In the genomic region with DNA sequence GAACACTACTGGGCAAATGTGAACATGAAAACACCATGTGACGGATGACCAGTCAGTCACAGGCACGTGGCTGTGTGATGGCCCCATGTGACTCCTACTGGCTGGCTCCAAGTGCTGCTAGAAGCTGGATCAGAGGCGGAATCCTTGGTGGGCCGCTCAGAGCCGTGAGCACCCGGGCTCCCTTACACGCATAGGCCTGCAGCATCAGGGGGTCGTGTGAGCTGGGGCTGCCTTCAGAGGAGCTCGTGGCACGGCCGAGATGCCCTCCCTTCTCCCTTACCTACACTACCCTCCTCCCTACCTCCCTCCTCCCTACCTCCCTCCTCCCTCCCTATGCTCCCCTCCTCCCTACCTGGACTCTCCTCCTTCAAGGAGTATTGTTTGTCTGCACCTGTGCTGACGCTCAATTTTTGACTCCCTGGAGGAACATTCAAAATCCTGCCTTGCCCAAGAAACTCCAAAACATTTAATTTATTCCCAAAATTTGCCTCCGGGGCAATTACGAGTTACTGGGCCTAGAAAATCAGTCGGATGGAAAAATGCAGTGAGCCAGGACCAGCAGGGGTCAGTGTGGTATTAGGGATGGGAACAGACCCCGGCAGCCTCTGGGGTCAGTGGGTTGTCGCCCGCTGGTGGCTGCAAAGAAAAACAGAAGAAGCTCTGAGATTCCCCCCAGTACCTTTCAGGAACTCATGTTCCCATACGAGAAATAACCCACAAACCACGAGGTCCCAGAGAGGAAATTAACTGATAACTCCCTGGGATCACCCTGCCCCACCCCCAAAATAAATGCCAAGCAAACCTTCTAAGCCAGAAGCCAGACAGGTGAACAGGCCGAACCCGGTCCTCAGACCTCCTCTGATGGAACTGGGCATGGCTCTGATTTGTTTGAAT, we compare ENCODE assay signal across 8 cellular contexts.
DNase-seq lines count a peak whose midpoint lies in the region; ATAC-seq and TF ChIP-seq lines count a peak whose summit lies in the region.

No MANE protein-coding gene starts in this region.

- no peak for ATAC-seq in GM18909 (IDR thresholded peaks at IDR 0.05; ENCODE audit: poor library complexity, unreplicated experiment)

- peaks cover 0 to 42% (median 0%) of the 10 kb centered on the region in 4 donors for H3K4me1 ChIP-seq in tibial nerve

- H3K36me3 ChIP-seq in tibial nerve, result no peaks in the 10 kb centered on the region

- TF ChIP-seq CTCF in fibroblast of mammary gland (conservative IDR thresholded peaks at IDR 0.05; ENCODE audit: control insufficient read depth, insufficient read depth, low read depth, low read length), result peak; percentile 98
- peak; percentile 71 to 92 (median 82) for TF ChIP-seq CTCF in tibial nerve (IDR thresholded peaks at IDR 0.05)

- peak overlapping the region in 2 of 4 donors; percentile 50 to 82 for H3K27ac ChIP-seq in tibial nerve

- H3K27ac Mint-ChIP-seq in activated T-cell treated with anti-CD3 and anti-CD28 coated beads, Interleukin-2, amount 50 U/mL, for 24 hours, result no peak overlapping the region

- no peak for TF ChIP-seq POLR2A in tibial nerve (IDR thresholded peaks at IDR 0.05)

- no peak overlapping the region for H3K4me3 Mint-ChIP-seq in activated T-cell treated with anti-CD3 and anti-CD28 coated beads, Interleukin-2, amount 50 U/mL, for 24 hours

- WGBS in tibial nerve, 2 donors, result 27 to 32% methylated on average over 22 of the region's 22 CpGs

- no peaks in the 10 kb centered on the region for H3K9me3 Mint-ChIP-seq in activated T-cell treated with anti-CD3 and anti-CD28 coated beads, Interleukin-2, amount 50 U/mL, for 24 hours

- H3K36me3 Mint-ChIP-seq in activated T-cell treated with anti-CD3 and anti-CD28 coated beads, Interleukin-2, amount 50 U/mL, for 24 hours (ENCODE audit: low read depth), result no peaks in the 10 kb centered on the region

- H3K27me3 ChIP-seq in tibial nerve, result peaks cover 0 to 6% of the 10 kb centered on the region in 2 donors

- TF ChIP-seq EP300 in tibial nerve (IDR thresholded peaks at IDR 0.05), result no peak

- H3K4me3 ChIP-seq in Jurkat, Clone E6-1 (ENCODE audit: low read length), result no peak overlapping the region
- H3K4me3 ChIP-seq in fibroblast of mammary gland (ENCODE audit: control insufficient read depth, low read depth, low read length), result no peak overlapping the region
- H3K4me3 ChIP-seq in tibial nerve, result no peak overlapping the region

- DNase-seq in DMS153 (lab: John Stamatoyannopoulos, UW), result peak; percentile 49
- peak; percentile 63 for DNase-seq in Jurkat, Clone E6-1 (ENCODE audit: low read depth, low spot score)
- DNase-seq in OCI-M2 (lab: John Stamatoyannopoulos, UW; ENCODE audit: unreplicated experiment), result peak; percentile 10
- peak; percentile 70 for DNase-seq in activated T-cell treated with anti-CD3 and anti-CD28 coated beads, Interleukin-2, amount 50 U/mL, for 24 hours
- peak; percentile 83 for DNase-seq in fibroblast of mammary gland (ENCODE audit: low read depth)
- DNase-seq in occipital lobe (lab: John Stamatoyannopoulos, UW), result peak; percentile 22
- peak; percentile 79 to 89 for DNase-seq in tibial nerve (ENCODE audit: low spot score in 2 of 2)

- H3K27me3 Mint-ChIP-seq in activated T-cell treated with anti-CD3 and anti-CD28 coated beads, Interleukin-2, amount 50 U/mL, for 24 hours, result peaks cover 7% of the 10 kb centered on the region

- H3K9me3 ChIP-seq in tibial nerve, result peaks cover 0 to 6% (median 0%) of the 10 kb centered on the region in 4 donors

- H3K4me1 Mint-ChIP-seq in activated T-cell treated with anti-CD3 and anti-CD28 coated beads, Interleukin-2, amount 50 U/mL, for 24 hours (ENCODE audit: low read depth), result peaks cover 3% of the 10 kb centered on the region

Comparison
In these comparisons a context has a peak if more than half of its experiments do, and no peak if none do; other contexts are left out.
1. DNase-seq: peak in every context shown above with its lines; median percentile 84 in tibial nerve; 83 in fibroblast of mammary gland; 70 in activated T-cell treated with anti-CD3 and anti-CD28 coated beads, Interleukin-2, amount 50 U/mL, for 24 hours; 63 in Jurkat, Clone E6-1; 49 in DMS153; 22 in occipital lobe; 10 in OCI-M2.